In genomic region chr6:167833396-167833763, GRCh38 we compare ENCODE assay signal across 11 cellular contexts. TPM values are rescaled to one million over a fixed set of nuclear protein-coding genes. Genes with fewer than 3 reads are reported as not detected.
A peak's percentile ranks its signal among the peaks of the same experiment; 100 is the strongest.
DNase-seq lines count a peak whose midpoint lies in the region; ATAC-seq and TF ChIP-seq lines count a peak whose summit lies in the region.
"Had no signal": no experiment of that assay in that cellular context is flagged by ENCODE, and none has a peak within 500 bp of the region (broad histone marks: within the 10 kb centered on the region; RNA-seq: fewer than 3 reads in every experiment).

No MANE protein-coding gene starts in this region.

- no peak for DNase-seq in activated CD4-positive, alpha-beta T cell treated with anti-CD3 and anti-CD28 coated beads, Interleukin-2, amount 10 ng/mL, durations not matched to agents 24 days and 14 days
- DNase-seq in activated CD4-positive, alpha-beta T cell treated with anti-CD3 and anti-CD28 coated beads, Interleukin-2, amount 50 U/mL, for 1 hour = no peak
- DNase-seq in stimulated activated naive B cell treated with anti-CD40 and anti-IgM and Interleukin-4, amounts not matched to agents 10 μg/mL and 1 μg/mL and 100 μg/mL, for 72 hours = no peak
- no peak for DNase-seq in COR-L47 (lab: John Stamatoyannopoulos, UW)
- no peak for DNase-seq in mesenteric fat pad (ENCODE audit: low spot score)
- DNase-seq in HCEC 1CT = no peak
- DNase-seq: foreskin fibroblast; naive thymus-derived CD4-positive, alpha-beta T cell; T-helper 9 cell had no signal

- peaks cover 34% of the 10 kb centered on the region for H3K4me1 Mint-ChIP-seq in activated CD4-positive, alpha-beta T cell treated with anti-CD3 and anti-CD28 coated beads, Interleukin-2, amount 10 ng/mL, durations not matched to agents 24 days and 14 days
- H3K4me1 Mint-ChIP-seq in brain = peaks cover 91% of the 10 kb centered on the region
- H3K4me1 Mint-ChIP-seq in stimulated activated naive B cell treated with anti-CD40 and anti-IgM and Interleukin-4, amounts not matched to agents 10 μg/mL and 1 μg/mL and 100 μg/mL, for 72 hours = peaks cover 9 to 14% of the 10 kb centered on the region in 2 donors

- H3K9me3 Mint-ChIP-seq in activated CD4-positive, alpha-beta T cell treated with anti-CD3 and anti-CD28 coated beads, Interleukin-2, amount 10 ng/mL, durations not matched to agents 24 days and 14 days = no peaks in the 10 kb centered on the region
- no peaks in the 10 kb centered on the region for H3K9me3 Mint-ChIP-seq in brain
- H3K9me3 Mint-ChIP-seq in stimulated activated naive B cell treated with anti-CD40 and anti-IgM and Interleukin-4, amounts not matched to agents 10 μg/mL and 1 μg/mL and 100 μg/mL, for 72 hours = no peaks in the 10 kb centered on the region

- no peaks in the 10 kb centered on the region for H3K36me3 Mint-ChIP-seq in activated CD4-positive, alpha-beta T cell treated with anti-CD3 and anti-CD28 coated beads, Interleukin-2, amount 10 ng/mL, durations not matched to agents 24 days and 14 days (ENCODE audit: low read depth)
- peaks cover 10% of the 10 kb centered on the region for H3K36me3 Mint-ChIP-seq in brain
- no peaks in the 10 kb centered on the region for H3K36me3 Mint-ChIP-seq in stimulated activated naive B cell treated with anti-CD40 and anti-IgM and Interleukin-4, amounts not matched to agents 10 μg/mL and 1 μg/mL and 100 μg/mL, for 72 hours

- H3K27ac Mint-ChIP-seq in activated CD4-positive, alpha-beta T cell treated with anti-CD3 and anti-CD28 coated beads, Interleukin-2, amount 10 ng/mL, durations not matched to agents 24 days and 14 days = peak overlapping the region; percentile 74
- H3K27ac Mint-ChIP-seq in brain = peak overlapping the region in 4 of 5 experiments; percentile 27 to 72 (median 51)
- H3K27ac Mint-ChIP-seq in stimulated activated naive B cell treated with anti-CD40 and anti-IgM and Interleukin-4, amounts not matched to agents 10 μg/mL and 1 μg/mL and 100 μg/mL, for 72 hours = no peak overlapping the region

- peak; percentile 22 for ATAC-seq in HG03342 (IDR thresholded peaks at IDR 0.05; ENCODE audit: unreplicated experiment)
- peak; percentile 50 to 58 for ATAC-seq in stimulated activated naive B cell treated with anti-CD40 and anti-IgM and Interleukin-4, amounts not matched to agents 10 μg/mL and 1 μg/mL and 100 μg/mL, for 72 hours (replicated peaks)
- ATAC-seq: naive thymus-derived CD4-positive, alpha-beta T cell had no signal

- TF ChIP-seq CTCF in brain (conservative IDR thresholded peaks at IDR 0.05) = no peak

- H3K27me3 Mint-ChIP-seq in activated CD4-positive, alpha-beta T cell treated with anti-CD3 and anti-CD28 coated beads, Interleukin-2, amount 10 ng/mL, durations not matched to agents 24 days and 14 days = peaks cover 37% of the 10 kb centered on the region
- H3K27me3 Mint-ChIP-seq in brain = no peaks in the 10 kb centered on the region
- H3K27me3 Mint-ChIP-seq in stimulated activated naive B cell treated with anti-CD40 and anti-IgM and Interleukin-4, amounts not matched to agents 10 μg/mL and 1 μg/mL and 100 μg/mL, for 72 hours = peaks cover 18 to 45% of the 10 kb centered on the region in 2 donors

- intact Hi-C loops in activated CD4-positive, alpha-beta T cell treated with anti-CD3 and anti-CD28 coated beads, Interleukin-2, amount 10 ng/mL, durations not matched to agents 24 days and 14 days (cut with micrococcal nuclease) = no loop called here

- peak overlapping the region; percentile 75 for H3K4me3 Mint-ChIP-seq in activated CD4-positive, alpha-beta T cell treated with anti-CD3 and anti-CD28 coated beads, Interleukin-2, amount 10 ng/mL, durations not matched to agents 24 days and 14 days
- H3K4me3 Mint-ChIP-seq in brain = peak overlapping the region in 4 of 5 experiments; percentile 57 to 92 (median 69)
- H3K4me3 Mint-ChIP-seq in stimulated activated naive B cell treated with anti-CD40 and anti-IgM and Interleukin-4, amounts not matched to agents 10 μg/mL and 1 μg/mL and 100 μg/mL, for 72 hours = peak overlapping the region; percentile 50 to 66

RNA-seq across cellular contexts. Expression of gene AFDN, which starts 6.7 kb away (rescaled TPM):
- 40.8 and 42.2 TPM in 2 replicates for total RNA-seq in activated CD4-positive, alpha-beta T cell treated with anti-CD3 and anti-CD28 coated beads, Interleukin-2, amount 10 ng/mL, durations not matched to agents 24 days and 14 days
- 50.8 TPM for polyA plus RNA-seq in brain (ENCODE audit: insufficient read depth, low read depth, low replicate concordance)
- total RNA-seq in mesenteric fat pad = 82.3 TPM
